In the genomic region with DNA sequence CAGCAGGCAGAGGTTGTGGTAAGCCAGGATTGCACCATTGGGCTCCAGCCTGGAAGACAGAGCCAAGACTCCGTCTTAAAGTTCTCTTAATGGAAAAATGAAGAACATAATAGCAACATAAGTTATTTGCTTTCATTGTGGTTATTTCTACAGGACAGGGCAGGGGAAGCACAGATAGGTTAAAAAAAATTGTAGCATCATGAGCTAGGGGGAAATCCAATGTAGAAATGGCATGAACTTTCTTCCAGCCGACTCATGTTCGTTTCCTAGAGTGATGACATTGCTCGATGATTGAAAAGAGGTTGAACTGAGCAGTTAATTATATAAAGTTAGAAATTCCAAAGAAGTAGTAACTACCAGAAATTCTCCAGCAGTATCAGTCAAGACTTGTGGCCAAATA, we compare ENCODE assay signal across 1 cellular context.
TF ChIP-seq lines count a peak whose summit lies in the region.

No MANE protein-coding gene starts in this region.

TF ChIP-seq in endothelial cell of umbilical vein, 7 proteins besides CTCF, POLR2A, EP300 and RAD21:
- TF ChIP-seq JUN (IDR thresholded peaks at IDR 0.05; ENCODE audit: borderline replicate concordance, insufficient read depth, insufficient read length, low read depth), result no peak
- TF ChIP-seq EZH2 (IDR thresholded peaks at IDR 0.05; ENCODE audit: borderline replicate concordance, low read depth, low read length, severe bottlenecking), result no peak
- TF ChIP-seq POLR2AphosphoS5 (IDR thresholded peaks at IDR 0.05; ENCODE audit: insufficient read depth, low read depth, low read length), result no peak
- no peak for TF ChIP-seq MYC (IDR thresholded peaks at IDR 0.05; ENCODE audit: low read depth, low read length)
TF ChIP-seq in endothelial cell of umbilical vein: peak in this region for 0.
